8 cellular contexts compared by ENCODE assay signal in the genomic region with DNA sequence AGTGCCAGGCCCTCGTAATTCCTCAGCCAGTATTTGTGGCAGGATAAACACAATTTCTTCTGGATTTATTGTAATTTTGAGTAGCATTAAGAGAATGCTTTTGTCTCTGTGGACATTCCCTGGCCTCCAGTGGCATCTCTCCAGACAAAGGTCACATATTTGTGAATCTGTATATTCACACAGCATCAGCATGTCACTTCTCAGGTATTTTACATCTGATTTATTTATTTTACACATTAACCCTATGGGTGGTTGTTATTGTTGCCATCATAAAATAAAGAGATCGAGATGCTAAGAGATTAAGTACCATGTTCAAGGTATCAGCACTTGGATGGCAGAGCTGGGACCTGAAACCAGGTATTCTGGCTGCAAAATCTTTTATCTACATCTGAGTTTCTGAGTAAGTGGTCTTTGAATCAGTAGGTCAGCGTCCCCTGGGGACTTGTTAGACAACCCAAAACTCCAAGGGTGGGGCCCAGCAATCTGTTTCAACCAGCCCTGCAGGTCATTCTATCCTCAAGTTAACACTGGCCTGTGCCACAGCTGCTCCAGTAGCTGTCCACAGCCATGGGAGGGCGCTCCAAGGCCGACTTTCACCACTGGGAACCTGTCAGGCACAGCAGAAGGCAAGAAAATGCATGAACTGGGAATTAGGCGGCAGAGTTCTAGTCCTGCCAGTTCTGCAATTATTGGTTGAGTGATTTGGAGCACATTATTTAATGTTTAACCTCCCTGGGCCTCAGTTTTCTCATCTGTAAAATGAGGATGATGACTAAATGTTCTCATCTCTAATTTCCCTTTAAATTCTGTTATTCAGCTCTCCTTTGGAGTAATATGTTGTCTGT. TPM values are rescaled to one million over a fixed set of nuclear protein-coding genes. Genes with fewer than 3 reads are reported as not detected.
DNase-seq lines count a peak whose midpoint lies in the region; ATAC-seq and TF ChIP-seq lines count a peak whose summit lies in the region.

No MANE protein-coding gene starts in this region.

- peaks cover 14% of the 10 kb centered on the region for H3K27me3 ChIP-seq in CD4-positive, alpha-beta T cell (ENCODE audit: control insufficient read depth, insufficient read depth, low read length)
- H3K27me3 ChIP-seq in NT2/D1 (ENCODE audit: insufficient read depth, insufficient read length) = no peaks in the 10 kb centered on the region
- H3K27me3 ChIP-seq in neural cell (ENCODE audit: insufficient read depth, low read depth, low read length) = no peaks in the 10 kb centered on the region

- H3K4me3 ChIP-seq in NT2/D1 (ENCODE audit: insufficient read length, low read depth) = no peak overlapping the region
- no peak overlapping the region for H3K4me3 ChIP-seq in neural cell (ENCODE audit: low read length)

- H3K4me1 ChIP-seq in NT2/D1 (ENCODE audit: insufficient read depth, insufficient read length) = no peaks in the 10 kb centered on the region

- peaks cover 7% of the 10 kb centered on the region for H3K9me3 ChIP-seq in CD4-positive, alpha-beta T cell (ENCODE audit: control insufficient read depth, low read length)
- no peaks in the 10 kb centered on the region for H3K9me3 ChIP-seq in NT2/D1 (ENCODE audit: insufficient read depth, low read length)
- H3K9me3 ChIP-seq in neural cell (ENCODE audit: low read length) = no peaks in the 10 kb centered on the region

- no peaks in the 10 kb centered on the region for H3K4me1 Mint-ChIP-seq in CD4-positive, alpha-beta T cell (ENCODE audit: low read depth)

- H3K36me3 ChIP-seq in NT2/D1 (ENCODE audit: insufficient read depth, insufficient read length, low read length) = no peaks in the 10 kb centered on the region
- no peaks in the 10 kb centered on the region for H3K36me3 ChIP-seq in neural cell (ENCODE audit: insufficient read depth, low read length)

- H3K9me3 Mint-ChIP-seq in CD4-positive, alpha-beta T cell = peaks cover under 1% of the 10 kb centered on the region

- no peak overlapping the region for H3K4me2 ChIP-seq in neural cell (ENCODE audit: low read length)

- no peak overlapping the region for H3K27ac ChIP-seq in CD4-positive, alpha-beta T cell (ENCODE audit: low read depth, low read length)
- no peak overlapping the region for H3K27ac ChIP-seq in neural cell (ENCODE audit: low read length)

- peak; percentile 46 for TF ChIP-seq CTCF in CD4-positive, alpha-beta T cell (IDR thresholded peaks at IDR 0.05)
- TF ChIP-seq CTCF in neural cell (IDR thresholded peaks at IDR 0.05; ENCODE audit: poor library complexity, severe bottlenecking) = peak; percentile 43

- peaks cover 3% of the 10 kb centered on the region for H3K27me3 Mint-ChIP-seq in CD4-positive, alpha-beta T cell

- TF ChIP-seq RAD21 in neural cell (conservative IDR thresholded peaks at IDR 0.05) = peak; percentile 50

- peak; percentile 71 for ATAC-seq in CD4-positive, alpha-beta T cell (ENCODE audit: poor library complexity)
- ATAC-seq in HG03103 (IDR thresholded peaks at IDR 0.05; ENCODE audit: low read depth, unreplicated experiment) (peak; percentile 54), esophagus mucosa (peak; percentile 92), HG02759 (IDR thresholded peaks at IDR 0.05; ENCODE audit: unreplicated experiment) (no peak)

- DNase-seq in CD4-positive, alpha-beta T cell = peak; percentile 54 to 70 (median 58)
- DNase-seq in NT2/D1 (ENCODE audit: low read depth, low spot score) (peak; percentile 69), superior temporal gyrus (ENCODE audit: extremely low spot score) (peak; percentile 35)
- peak; percentile 45 for DNase-seq in activated CD8-positive, alpha-beta memory T cell treated with anti-CD3 and anti-CD28 coated beads, Interleukin-2, amount 50 U/mL, for 24 hours (ENCODE audit: extremely low read depth)

- H3F3A ChIP-seq in neural cell (ENCODE audit: insufficient read depth, low read length, poor library complexity, severe bottlenecking) = no peaks in the 10 kb centered on the region

- H3K36me3 Mint-ChIP-seq in CD4-positive, alpha-beta T cell (ENCODE audit: low read depth) = no peaks in the 10 kb centered on the region

- intact Hi-C loops in CD4-positive, alpha-beta T cell (cut with DNase I, micrococcal nuclease) = loop anchor here (1.0 kb wide), 1 partner anchor 698 kb away; no protein-coding TSS in a partner anchor

- no peak overlapping the region for H3K27ac Mint-ChIP-seq in CD4-positive, alpha-beta T cell

- no peaks in the 10 kb centered on the region for H4K20me1 ChIP-seq in neural cell (ENCODE audit: insufficient read depth)

- CTCF ChIA-PET in CD4-positive, alpha-beta T cell (lab: Charles Lee) = interaction anchor here (1.0 kb wide), 2 partner anchors 699 to 739 kb away, joined by 3 read pairs; no protein-coding TSS in a partner anchor

- no peak overlapping the region for H3K4me3 Mint-ChIP-seq in CD4-positive, alpha-beta T cell

- H3K79me2 ChIP-seq in neural cell (replicated peaks; ENCODE audit: insufficient read depth, low read length) = no peaks in the 10 kb centered on the region

- H3K9ac ChIP-seq in NT2/D1 (ENCODE audit: insufficient read length, low read depth) (no peak overlapping the region), neural cell (ENCODE audit: low read length) (no peak overlapping the region)

- POLR2A ChIA-PET in CD4-positive, alpha-beta T cell (lab: Charles Lee) = no interaction called here

- no peak for TF ChIP-seq EP300 in neural cell (conservative IDR thresholded peaks at IDR 0.05; ENCODE audit: poor library complexity, severe bottlenecking)

- H3K9me2 ChIP-seq in neural cell (ENCODE audit: insufficient read depth, low read length) = no peaks in the 10 kb centered on the region

- no peak overlapping the region for H2AFZ ChIP-seq in neural cell (ENCODE audit: low read depth, low read length)

TF ChIP-seq in neural cell, 6 proteins besides CTCF, POLR2A, EP300 and RAD21:
- no peak for TF ChIP-seq EZH2 (IDR thresholded peaks at IDR 0.05; ENCODE audit: borderline replicate concordance, insufficient read depth, low read length, poor library complexity, severe bottlenecking)
- TF ChIP-seq SMC3 (conservative IDR thresholded peaks at IDR 0.05; ENCODE audit: poor library complexity) = peak; percentile 25

RNA-seq across cellular contexts. Expression of gene MRPL33, which starts 17.6 kb away (rescaled TPM):
- 10 to 100 TPM; 33.1 to 37.2 TPM for total RNA-seq in CD4-positive, alpha-beta T cell
- total RNA-seq in esophagus mucosa = 37.3 TPM
- polyA plus RNA-seq in neural cell = 308 and 406 TPM in 2 replicates
- polyA minus RNA-seq in neural cell = 64.5 and 82.5 TPM in 2 replicates
